In the genomic region with DNA sequence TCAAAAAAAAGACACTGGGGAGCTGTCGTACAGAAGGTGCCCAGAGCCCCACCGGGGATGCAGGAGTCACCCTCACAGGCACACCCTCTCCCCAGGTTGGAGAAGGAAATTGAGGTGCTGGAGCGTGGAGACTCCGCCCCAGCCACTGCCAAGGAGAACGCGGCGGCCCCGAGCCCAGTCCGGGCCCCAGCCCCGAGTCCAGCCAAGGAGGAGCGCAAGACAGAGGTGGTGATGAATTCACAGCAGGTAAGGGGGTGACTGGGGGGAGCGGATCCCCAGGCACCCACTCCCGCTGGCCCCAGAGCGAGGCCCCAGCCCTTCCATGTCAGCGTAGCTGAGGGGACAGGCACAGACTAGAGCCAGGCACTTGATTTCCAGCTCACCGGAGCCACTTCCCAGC, we compare ENCODE assay signal across 3 cellular contexts. TPM values are rescaled to one million over a fixed set of nuclear protein-coding genes. Genes with fewer than 3 reads are reported as not detected.
"Had no signal": no experiment of that assay in that cellular context is flagged by ENCODE, and none has a peak within 500 bp of the region (broad histone marks: within the 10 kb centered on the region; RNA-seq: fewer than 3 reads in every experiment).

No MANE protein-coding gene starts in this region.

- H3K4me3 ChIP-seq: GM12878 had no signal

- DNase-seq: GDM1, GF-D8 had no signal

RNA-seq across cellular contexts. Expression of a gene that starts 19.9 kb away (rescaled TPM):
- total RNA-seq: GM12878 had no signal

RNA-seq across cellular contexts. Expression of a gene that starts 35.7 kb away (rescaled TPM):
- total RNA-seq: GM12878 had no signal
